Comparison of ENCODE assay signal across 11 cellular contexts in the genomic region with DNA sequence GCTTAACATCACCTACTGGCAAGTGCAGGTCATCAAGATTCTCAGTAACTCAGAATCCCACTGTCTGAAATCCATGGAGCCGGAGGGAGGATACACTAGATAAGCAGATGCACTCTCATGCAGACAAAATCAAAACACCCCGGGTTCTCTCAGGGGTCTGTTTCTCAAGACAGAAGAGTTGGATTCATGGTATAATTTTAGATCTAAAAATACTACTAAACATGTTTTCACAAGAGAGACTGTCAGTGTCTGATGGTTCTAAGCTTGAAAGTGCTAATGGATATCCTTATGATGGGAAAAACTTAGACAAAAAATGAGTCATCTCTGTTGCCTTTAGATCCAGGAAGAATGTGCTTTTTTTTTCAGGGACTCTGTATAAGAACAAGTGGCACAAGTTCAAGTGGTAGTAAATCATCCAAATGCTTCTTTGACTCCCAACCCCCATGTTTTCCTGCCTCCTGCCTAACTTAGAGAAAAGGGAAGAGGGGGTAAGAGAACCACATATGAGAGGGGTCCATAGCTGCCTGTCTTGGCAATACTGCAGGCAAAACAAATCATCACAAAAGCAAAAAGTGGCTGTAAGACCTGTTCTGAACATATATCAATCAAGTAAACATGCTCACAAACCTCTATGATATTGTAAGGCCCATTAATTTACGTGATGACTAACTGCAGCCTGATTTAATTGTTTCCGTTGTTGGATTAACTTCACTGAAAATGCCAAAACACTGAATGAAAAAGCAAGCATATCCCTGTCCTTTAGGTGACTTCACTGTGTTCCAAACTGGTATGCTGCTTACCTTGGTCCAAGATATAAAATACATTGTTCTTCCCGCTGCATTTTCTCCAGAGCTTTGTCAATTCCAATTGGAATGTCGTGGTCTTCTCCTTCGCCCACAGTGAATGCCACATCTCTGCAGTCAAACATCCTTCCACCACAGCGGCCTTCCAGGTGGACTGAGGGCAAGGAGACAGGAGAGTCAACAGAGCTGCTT.
DNase-seq lines count a peak whose midpoint lies in the region; ATAC-seq, FAIRE-seq and TF ChIP-seq lines count a peak whose summit lies in the region.
"Had no signal": no experiment of that assay in that cellular context is flagged by ENCODE, and none has a peak within 500 bp of the region (broad histone marks: within the 10 kb centered on the region; RNA-seq: fewer than 3 reads in every experiment).

No MANE protein-coding gene starts in this region.

- no peak overlapping the region for H3K4me3 ChIP-seq in small intestine (ENCODE audit: low read depth in 1 of 2, low read length in 2 of 2)
- H3K4me3 ChIP-seq: SJSA1 had no signal

- CTCF ChIA-PET in CD4-positive, alpha-beta T cell (lab: Charles Lee) = interaction anchor here (0.6 to 1.2 kb wide), 2 partner anchors 27 to 74 kb away, joined by 3 read pairs; no protein-coding TSS in a partner anchor

- no peaks in the 10 kb centered on the region for H3K9me3 Mint-ChIP-seq in CD4-positive, alpha-beta T cell
- no peaks in the 10 kb centered on the region for H3K9me3 Mint-ChIP-seq in osteocyte (ENCODE audit: unreplicated experiment)
- H3K9me3 Mint-ChIP-seq: brain had no signal

- no peak for FAIRE-seq in small intestine (lab: Jason Lieb, UNC)

- H3K27ac Mint-ChIP-seq in CD4-positive, alpha-beta T cell = peak overlapping the region; percentile 85
- H3K27ac Mint-ChIP-seq in osteocyte (ENCODE audit: unreplicated experiment) = peak overlapping the region; percentile 86

- WGBS in small intestine, 3 donors = 85 to 94% (median 91%) methylated on average over 8 of the region's 8 CpGs

- DNase-seq in CD4-positive, alpha-beta T cell = no peak
- DNase-seq in NCI-H226 (peak; percentile 77), dermis blood vessel endothelial cell (peak; percentile 94), osteocyte (ENCODE audit: extremely low spot score, unreplicated experiment) (no peak), OCI-M2 (lab: John Stamatoyannopoulos, UW; ENCODE audit: unreplicated experiment) (no peak), activated gamma-delta T cell (lab: John Stamatoyannopoulos, UW) (no peak), small intestine (no peak)
- DNase-seq in activated effector memory CD4-positive, alpha-beta T cell treated with Interleukin-2 at 50 U/mL for 16 hours = no peak

- peaks cover 92% of the 10 kb centered on the region for H3K4me1 Mint-ChIP-seq in CD4-positive, alpha-beta T cell (ENCODE audit: low read depth)
- peaks cover 50% of the 10 kb centered on the region for H3K4me1 Mint-ChIP-seq in osteocyte (ENCODE audit: unreplicated experiment)

- no peaks in the 10 kb centered on the region for H3K9me3 ChIP-seq in CD4-positive, alpha-beta T cell (ENCODE audit: control insufficient read depth, low read length)
- H3K9me3 ChIP-seq in small intestine (ENCODE audit: control insufficient read depth, low read depth) = no peaks in the 10 kb centered on the region
- H3K9me3 ChIP-seq: SJSA1 had no signal

- TF ChIP-seq CTCF in CD4-positive, alpha-beta T cell (IDR thresholded peaks at IDR 0.05) = no peak
- no peak for TF ChIP-seq CTCF in osteocyte (IDR thresholded peaks at IDR 0.05)

- peak overlapping the region; percentile 60 for H3K27ac ChIP-seq in CD4-positive, alpha-beta T cell (ENCODE audit: low read depth, low read length)
- peak overlapping the region in 1 of 2 donors; percentile 43 for H3K27ac ChIP-seq in small intestine (ENCODE audit: low read depth in 1 of 2, low read length in 1 of 2)
- H3K27ac ChIP-seq: parathyroid adenoma, SJSA1 had no signal

- intact Hi-C loops in CD4-positive, alpha-beta T cell (cut with DNase I, micrococcal nuclease) = no loop called here

- H3K36me3 Mint-ChIP-seq in CD4-positive, alpha-beta T cell (ENCODE audit: low read depth) = peaks cover 75% of the 10 kb centered on the region
- H3K36me3 Mint-ChIP-seq in osteocyte (ENCODE audit: unreplicated experiment) = peaks cover 27% of the 10 kb centered on the region
- H3K36me3 Mint-ChIP-seq: brain had no signal

- H3K4me3 Mint-ChIP-seq in CD4-positive, alpha-beta T cell = peak overlapping the region; percentile 62
- H3K4me3 Mint-ChIP-seq in osteocyte (ENCODE audit: unreplicated experiment) = no peak overlapping the region
- H3K4me3 Mint-ChIP-seq: brain had no signal

- POLR2A ChIA-PET in CD4-positive, alpha-beta T cell (lab: Charles Lee) = interaction anchor here (1.5 to 3.5 kb wide), 3 partner anchors 9 to 25 kb away, joined by 3 to 12 read pairs (median 6); no protein-coding TSS in a partner anchor

- no peak for ATAC-seq in CD4-positive, alpha-beta T cell (ENCODE audit: poor library complexity)

- H3K4me1 ChIP-seq in small intestine (ENCODE audit: control insufficient read depth in 2 of 2, insufficient read depth in 1 of 2, low read depth in 1 of 2, low read length in 1 of 2) = peaks cover 0 to 6% of the 10 kb centered on the region in 2 donors
- H3K4me1 ChIP-seq: parathyroid adenoma had no signal

- H3K27me3 Mint-ChIP-seq in CD4-positive, alpha-beta T cell = no peaks in the 10 kb centered on the region
- no peaks in the 10 kb centered on the region for H3K27me3 Mint-ChIP-seq in osteocyte (ENCODE audit: unreplicated experiment)

- H3K36me3 ChIP-seq in small intestine (ENCODE audit: control insufficient read depth in 2 of 2, insufficient read depth in 2 of 2, low read length in 2 of 2) = peaks cover 7 to 32% of the 10 kb centered on the region in 2 donors
- H3K36me3 ChIP-seq: SJSA1 had no signal

- H3K27me3 ChIP-seq in CD4-positive, alpha-beta T cell (ENCODE audit: control insufficient read depth, insufficient read depth, low read length) = no peaks in the 10 kb centered on the region
- no peaks in the 10 kb centered on the region for H3K27me3 ChIP-seq in small intestine (ENCODE audit: control insufficient read depth in 2 of 2, insufficient read depth in 2 of 2, low read length in 2 of 2)
- H3K27me3 ChIP-seq: SJSA1 had no signal

Comparison
In these comparisons a context has a peak if more than half of its experiments do, and no peak if none do; other contexts are left out.
1. DNase-seq: peak in NCI-H226 (single experiment) and dermis blood vessel endothelial cell (single experiment); none in CD4-positive, alpha-beta T cell (0 of 10), osteocyte (single experiment), activated effector memory CD4-positive, alpha-beta T cell treated with Interleukin-2 at 50 U/mL for 16 hours (single experiment), OCI-M2 (single experiment), activated gamma-delta T cell (single experiment) and small intestine (single experiment).